9 cellular contexts compared by ENCODE assay signal in the genomic region with DNA sequence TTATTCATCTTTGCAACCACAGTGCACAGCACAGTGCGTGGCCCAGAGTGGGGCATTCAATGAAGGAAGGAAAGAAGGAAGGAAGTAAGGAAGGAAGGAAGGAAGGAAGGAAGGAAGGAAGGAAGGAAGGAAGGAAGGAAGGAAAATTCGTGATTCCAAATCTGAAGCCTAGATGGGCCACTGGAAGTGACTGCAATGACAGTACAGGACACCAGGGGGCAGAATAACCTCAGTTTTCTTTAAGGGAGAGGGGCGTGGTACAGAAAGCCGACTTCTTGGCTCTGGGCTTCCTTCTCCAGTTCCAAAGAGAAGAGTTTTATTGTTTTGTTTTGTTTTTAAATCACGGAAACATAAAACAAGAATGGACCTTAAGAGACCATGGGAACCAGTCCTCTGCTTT. TPM values are rescaled to one million over a fixed set of nuclear protein-coding genes. Genes with fewer than 3 reads are reported as not detected.
DNase-seq lines count a peak whose midpoint lies in the region; ATAC-seq, FAIRE-seq and TF ChIP-seq lines count a peak whose summit lies in the region.
"Had no signal": no experiment of that assay in that cellular context is flagged by ENCODE, and none has a peak within 500 bp of the region (broad histone marks: within the 10 kb centered on the region; RNA-seq: fewer than 3 reads in every experiment).

No MANE protein-coding gene starts in this region.

- H3K36me3 Mint-ChIP-seq in MCF 10A (ENCODE audit: insufficient read depth, unreplicated experiment), result no peaks in the 10 kb centered on the region

- dilution Hi-C loops in keratinocyte (cut with MboI; ENCODE audit: extremely low pct_ligation_motif_present, low sequenced_read_pairs), result no loop called here

- no peaks in the 10 kb centered on the region for H3K27me3 ChIP-seq in keratinocyte (ENCODE audit: control insufficient read depth, extremely low read depth, insufficient read depth, low read length)

- H4K20me1 ChIP-seq in keratinocyte (ENCODE audit: control insufficient read depth, extremely low read depth, insufficient read depth, low read length), result no peaks in the 10 kb centered on the region

- no peak overlapping the region for H2AFZ ChIP-seq in keratinocyte (ENCODE audit: control insufficient read depth, low read length)

- TF ChIP-seq CTCF in MCF 10A (IDR thresholded peaks at IDR 0.05; ENCODE audit: unreplicated experiment) (peak; percentile 74), keratinocyte (optimal IDR thresholded peaks at IDR 0.05 in 1 of 3, IDR thresholded peaks at IDR 0.05 in 1 of 3, conservative IDR thresholded peaks at IDR 0.05 in 1 of 3; ENCODE audit: extremely low read depth in 1 of 3, insufficient read depth in 2 of 3, low read length in 3 of 3) (peak; percentile 71 to 87 (median 76))

- H3K4me1 Mint-ChIP-seq in MCF 10A (ENCODE audit: insufficient read depth, unreplicated experiment), result no peaks in the 10 kb centered on the region

- no peak overlapping the region for H3K27ac Mint-ChIP-seq in MCF 10A (ENCODE audit: low read depth, unreplicated experiment)

- H3K4me1 ChIP-seq in keratinocyte (ENCODE audit: control insufficient read depth, extremely low read depth, insufficient read depth, low read length), result peaks cover 6% of the 10 kb centered on the region

- no peak overlapping the region for H3K4me3 Mint-ChIP-seq in MCF 10A (ENCODE audit: unreplicated experiment)

- H3K4me2 ChIP-seq in keratinocyte (ENCODE audit: control insufficient read depth, extremely low read depth, insufficient read depth, low read depth, low read length), result no peak overlapping the region

- peak; percentile 87 for FAIRE-seq in keratinocyte (lab: Jason Lieb, UNC)

- H3K9ac ChIP-seq in keratinocyte (ENCODE audit: control insufficient read depth, extremely low read depth, insufficient read depth, low read length), result no peak overlapping the region

- H3K9me3 ChIP-seq in keratinocyte (ENCODE audit: control insufficient read depth, low read depth, low read length), result no peaks in the 10 kb centered on the region

- H3K79me2 ChIP-seq in keratinocyte (ENCODE audit: control insufficient read depth, insufficient read depth, low read length), result no peaks in the 10 kb centered on the region

- POLR2A ChIA-PET in MCF 10A (lab: Yijun Ruan, JAX), result no interaction called here

- intact Hi-C loops in MCF 10A (cut with micrococcal nuclease), result loop anchor here (1.0 to 10.0 kb wide), 6 partner anchors 30 to 453 kb away; a partner anchor contains a TSS

- no peak for ATAC-seq in GM21367 (IDR thresholded peaks at IDR 0.05; ENCODE audit: unreplicated experiment)

- peaks cover 35% of the 10 kb centered on the region for H3K27me3 Mint-ChIP-seq in MCF 10A (ENCODE audit: insufficient read depth, unreplicated experiment)

- no peaks in the 10 kb centered on the region for H3K9me1 ChIP-seq in keratinocyte (ENCODE audit: control insufficient read depth, extremely low read depth, insufficient read depth, low read length)

- BruUV-seq in MCF 10A (replicated peaks; lab: Mats Ljungman, UMichigan), result no TSS peak

- H3K4me3 ChIP-seq in keratinocyte (ENCODE audit: control insufficient read depth in 2 of 3, extremely low read depth in 1 of 3, insufficient read depth in 2 of 3, low read depth in 1 of 3, low read length in 3 of 3), result no peak overlapping the region

- H3K27ac ChIP-seq in keratinocyte (ENCODE audit: control insufficient read depth, insufficient read depth, low read length), result no peak overlapping the region

- no peaks in the 10 kb centered on the region for H3K36me3 ChIP-seq in keratinocyte (ENCODE audit: control insufficient read depth in 2 of 2, extremely low read depth in 1 of 2, insufficient read depth in 2 of 2, low read length in 2 of 2)

- CTCF ChIA-PET in MCF 10A (lab: Yijun Ruan, JAX), result interaction anchor here (0.6 to 4.4 kb wide), 8 partner anchors 15 to 1309 kb away, joined by 3 to 34 read pairs (median 3); no protein-coding TSS in a partner anchor

- H3K9me3 Mint-ChIP-seq in MCF 10A (ENCODE audit: unreplicated experiment), result no peaks in the 10 kb centered on the region

- DNase-seq in activated gamma-delta T cell treated with Interleukin-2 at 50 U/mL for 16 hours, result peak; percentile 53
- no peak for DNase-seq in activated gamma-delta T cell (lab: John Stamatoyannopoulos, UW)
- peak; percentile 18 for DNase-seq in NCI-H1105 (lab: John Stamatoyannopoulos, UW)
- DNase-seq in UCSD-AML1 (lab: John Stamatoyannopoulos, UW; ENCODE audit: unreplicated experiment), result peak; percentile 32
- peak; percentile 71 for DNase-seq in MCF 10A (ENCODE audit: unreplicated experiment)
- DNase-seq in keratinocyte (ENCODE audit: low read depth, low spot score), result no peak
- DNase-seq in stimulated activated CD4-positive, alpha-beta T cell treated with anti-CD3 and anti-CD28 coated beads, Interleukin-4, amount 100 ng/mL, for 1 hour, result peak; percentile 39

RNA-seq across cellular contexts. Expression of a gene that starts 47.8 kb away (rescaled TPM):
- not detected in 2 replicates for total RNA-seq in MCF 10A (2022)
- polyA plus RNA-seq in keratinocyte, result 0.71 to 4.1 TPM (median 1.8 TPM) in 3 replicates
- polyA plus RNA-seq in keratinocyte (2011; ENCODE audit: low read depth), result not detected
- 0.62 and 0.69 TPM in 2 replicates for polyA plus RNA-seq in keratinocyte (2011; cell fraction: cytosol; rRNA removed)
- polyA plus RNA-seq in keratinocyte (2011; cell fraction: nucleus; rRNA removed), result 0.51 and 0.60 TPM in 2 replicates
- 0.24 and 3.8 TPM in 2 replicates for polyA plus RNA-seq in keratinocyte (2012; ENCODE audit: low replicate concordance)
- 1.0 to 5.1 TPM (median 1.2 TPM) in 3 replicates for polyA minus RNA-seq in keratinocyte
- not detected for polyA minus RNA-seq in keratinocyte (2011; cell fraction: cytosol; rRNA and poly(A)+ RNA removed)
- 0.23 and 0.42 TPM in 2 replicates for polyA minus RNA-seq in keratinocyte (2011; cell fraction: nucleus; rRNA and poly(A)+ RNA removed)
- total RNA-seq: mononuclear cell had no signal

Comparison
In these comparisons a context has a peak if more than half of its experiments do, and no peak if none do; other contexts are left out.
1. DNase-seq: peak in activated gamma-delta T cell treated with Interleukin-2 at 50 U/mL for 16 hours (single experiment), NCI-H1105 (single experiment), UCSD-AML1 (single experiment), MCF 10A (single experiment) and stimulated activated CD4-positive, alpha-beta T cell treated with anti-CD3 and anti-CD28 coated beads, Interleukin-4, amount 100 ng/mL, for 1 hour (single experiment); none in activated gamma-delta T cell (single experiment) and keratinocyte (single experiment).